ENCODE assay signal across 11 cellular contexts in the genomic region with DNA sequence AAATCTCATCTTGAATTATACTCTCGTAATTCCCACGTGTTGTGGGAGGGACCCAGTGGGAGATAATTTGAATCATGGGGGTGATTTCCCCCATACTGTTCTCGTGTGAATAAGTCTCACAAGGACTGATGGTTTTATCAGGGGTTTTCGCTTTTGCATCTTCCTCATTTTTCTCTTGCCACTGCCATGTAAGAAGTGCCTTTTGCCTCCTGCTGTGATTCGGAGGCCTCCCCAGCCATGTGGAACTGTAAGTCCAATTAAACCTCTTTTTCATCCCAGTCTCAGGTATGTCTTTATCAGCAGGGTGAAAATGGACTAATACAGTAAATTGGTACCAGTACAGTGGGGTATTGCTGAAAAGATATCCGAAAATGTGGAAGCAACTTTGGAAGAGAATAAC. TPM values are rescaled to one million over a fixed set of nuclear protein-coding genes. Genes with fewer than 3 reads are reported as not detected.
"Had no signal": no experiment of that assay in that cellular context is flagged by ENCODE, and none has a peak within 500 bp of the region (broad histone marks: within the 10 kb centered on the region; RNA-seq: fewer than 3 reads in every experiment).

No MANE protein-coding gene starts in this region.

RNA-seq across cellular contexts. Expression of gene CFAP99, which starts 38.2 kb away (rescaled TPM):
- total RNA-seq: activated B cell treated with CpG ODN at 0.5 μM for 24 hours; activated CD4-positive, alpha-beta memory T cell treated with anti-CD3 and anti-CD28 coated beads for 36 hours; activated CD4-positive, alpha-beta T cell treated with anti-CD3 and anti-CD28 coated beads, Interleukin-2, amount 10 ng/mL, durations not matched to agents 24 days and 14 days; activated CD4-positive, alpha-beta T cell treated with anti-CD3 and anti-CD28 coated beads, Interleukin-2, amount 10 ng/mL, durations not matched to agents 7 days and 5 days; activated CD8-positive, alpha-beta memory T cell treated with anti-CD3 and anti-CD28 coated beads for 36 hours; activated CD8-positive, alpha-beta memory T cell treated with anti-CD3 and anti-CD28 coated beads, Interleukin-2, amount 10 ng/mL, durations not matched to agents 7 days and 5 days; activated CD8-positive, alpha-beta T cell treated with anti-CD3 and anti-CD28 coated beads for 36 hours; activated CD8-positive, alpha-beta T cell treated with anti-CD3 and anti-CD28 coated beads, Interleukin-2, amount 10 ng/mL, durations not matched to agents 7 days and 5 days; T-helper 1 cell treated with Interleukin-12 subunit alpha and Interleukin-12 subunit beta and Interleukin-4 antibody, amounts not matched to agents 30 ng/mL and 1 ng/mL, for 36 hours; T-helper 2 cell treated with Interferon-gamma antibody and Interleukin-4, amounts not matched to agents 100 ng/mL and 5 ng/mL, for 36 hours; WTC11 had no signal
